In genomic region chr6:140744648-140745320, GRCh38 we compare ENCODE assay signal across 10 cellular contexts.
DNase-seq lines count a peak whose midpoint lies in the region; ATAC-seq and TF ChIP-seq lines count a peak whose summit lies in the region.
"Had no signal": no experiment of that assay in that cellular context is flagged by ENCODE, and none has a peak within 500 bp of the region (broad histone marks: within the 10 kb centered on the region; RNA-seq: fewer than 3 reads in every experiment).

No MANE protein-coding gene starts in this region.

- no peaks in the 10 kb centered on the region for H3K36me3 Mint-ChIP-seq in natural killer cell

- intact Hi-C loops in natural killer cell (cut with micrococcal nuclease): loop anchor here (5.0 kb wide), 1 partner anchor 818 kb away; no protein-coding TSS in a partner anchor

- ATAC-seq in GM18511 (IDR thresholded peaks at IDR 0.05; ENCODE audit: unreplicated experiment) (peak; percentile 87), HG02610 (IDR thresholded peaks at IDR 0.05; ENCODE audit: unreplicated experiment) (peak; percentile 85), natural killer cell (no peak)

- H3K9me3 Mint-ChIP-seq in natural killer cell: peaks cover 4 to 6% of the 10 kb centered on the region in 2 donors

- no peaks in the 10 kb centered on the region for H3K4me1 Mint-ChIP-seq in natural killer cell

- H3K27ac Mint-ChIP-seq in natural killer cell: no peak overlapping the region

- TF ChIP-seq CTCF in natural killer cell (IDR thresholded peaks at IDR 0.05): no peak

- DNase-seq in MV-4-11 (lab: John Stamatoyannopoulos, UW): peak; percentile 25
- DNase-seq in foreskin melanocyte: peak; percentile 32
- DNase-seq in NCI-H2107 (lab: John Stamatoyannopoulos, UW): no peak
- DNase-seq in natural killer cell: no peak
- DNase-seq in activated T-cell treated with anti-CD3 and anti-CD28 coated beads, Interleukin-2, amount 50 U/mL, for 48 hours: no peak
- DNase-seq in NCI-H524 treated with DMSO at 0.1 percent for 48 hours (lab: John Stamatoyannopoulos, UW): no peak
- DNase-seq: activated CD8-positive, alpha-beta memory T cell treated with anti-CD3 and anti-CD28 coated beads, Interleukin-2, amount 50 U/mL, for 48 hours; NCI-H748 treated with DMSO at 0.1 percent for 48 hours had no signal

- H3K27me3 Mint-ChIP-seq in natural killer cell (ENCODE audit: low read depth in 2 of 2): no peaks in the 10 kb centered on the region

- no peak overlapping the region for H3K4me3 Mint-ChIP-seq in natural killer cell

Comparison
In these comparisons a context has a peak if more than half of its experiments do, and no peak if none do; other contexts are left out.
1. ATAC-seq: peak in GM18511 (single experiment) and HG02610 (single experiment); none in natural killer cell (0 of 3).
2. DNase-seq: peak in MV-4-11 (single experiment) and foreskin melanocyte (single experiment); none in NCI-H2107 (single experiment), natural killer cell (single experiment), activated T-cell treated with anti-CD3 and anti-CD28 coated beads, Interleukin-2, amount 50 U/mL, for 48 hours (0 of 2) and NCI-H524 treated with DMSO at 0.1 percent for 48 hours (single experiment).